Comparison of ENCODE assay signal across 8 cellular contexts in genomic region chr3:126476166-126476975, GRCh38.
DNase-seq lines count a peak whose midpoint lies in the region; ATAC-seq and TF ChIP-seq lines count a peak whose summit lies in the region.

No MANE protein-coding gene starts in this region.

- no peaks in the 10 kb centered on the region for H3K27me3 ChIP-seq in rectal smooth muscle tissue (ENCODE audit: control insufficient read depth, insufficient read depth, low read length)

- peak overlapping the region; percentile 77 for H3K27ac ChIP-seq in rectal smooth muscle tissue (ENCODE audit: low read depth, low read length)

- no peak for TF ChIP-seq CTCF in AG10803 (conservative IDR thresholded peaks at IDR 0.05; ENCODE audit: low read length)

- H3K4me1 ChIP-seq in rectal smooth muscle tissue (ENCODE audit: control insufficient read depth, insufficient read depth, low read length): peaks cover 26% of the 10 kb centered on the region

- H3K9ac ChIP-seq in rectal smooth muscle tissue (ENCODE audit: low read length): peak overlapping the region; percentile 89

- H3K4me3 ChIP-seq in AG10803 (ENCODE audit: low read length) (peak overlapping the region; percentile 88), rectal smooth muscle tissue (ENCODE audit: low read length) (peak overlapping the region; percentile 85)

- ATAC-seq in GM18909 (IDR thresholded peaks at IDR 0.05; ENCODE audit: poor library complexity, unreplicated experiment) (peak; percentile 25), HG03108 (IDR thresholded peaks at IDR 0.05; ENCODE audit: unreplicated experiment) (peak; percentile 24)

- peak; percentile 13 for DNase-seq in AG10803 (ENCODE audit: low read depth)
- peak; percentile 40 for DNase-seq in NCI-H748 treated with DMSO at 0.1 percent for 48 hours (lab: John Stamatoyannopoulos, UW)
- DNase-seq in amygdala (lab: John Stamatoyannopoulos, UW): peak in 29 of 56 donors; percentile 42 to 86 (median 65)
- DNase-seq in hypothalamus (lab: John Stamatoyannopoulos, UW): peak in 29 of 51 donors; percentile 24 to 88 (median 73)
- DNase-seq in amniotic stem cell (lab: John Stamatoyannopoulos, UW): no peak

- H3K36me3 ChIP-seq in rectal smooth muscle tissue (ENCODE audit: control insufficient read depth, insufficient read depth, low read length): peaks cover 4% of the 10 kb centered on the region
